In the genomic region with DNA sequence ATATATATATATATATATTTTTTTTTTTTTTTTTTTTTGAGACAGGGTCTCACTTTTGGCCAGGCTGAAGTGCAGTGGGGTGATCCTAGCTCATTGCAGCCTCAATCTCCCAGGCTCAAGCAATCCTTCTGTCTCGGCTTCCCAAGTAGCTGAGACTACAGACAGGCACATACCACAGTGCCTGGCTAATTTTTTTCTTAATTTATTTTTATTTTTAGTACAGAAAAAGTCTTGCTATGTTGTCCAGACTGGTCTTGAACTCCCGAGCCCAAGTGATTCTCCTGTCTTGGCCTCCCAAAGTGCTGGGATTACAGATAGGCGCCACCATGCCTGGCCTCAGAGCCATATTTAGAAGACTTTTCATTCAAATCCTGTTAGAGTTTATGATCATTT, we compare ENCODE assay signal across 18 cellular contexts.
A peak's percentile ranks its signal among the peaks of the same experiment; 100 is the strongest.
DNase-seq lines count a peak whose midpoint lies in the region; ATAC-seq, FAIRE-seq and TF ChIP-seq lines count a peak whose summit lies in the region.
"Had no signal": no experiment of that assay in that cellular context is flagged by ENCODE, and none has a peak within 500 bp of the region (broad histone marks: within the 10 kb centered on the region; RNA-seq: fewer than 3 reads in every experiment).

No MANE protein-coding gene starts in this region.

- H3K4me2 ChIP-seq in K562 (ENCODE audit: insufficient read depth, low read length): peak overlapping the region; percentile 36

- H3K9me1 ChIP-seq in K562 (ENCODE audit: control insufficient read depth, insufficient read depth, low read length): peaks cover 2% of the 10 kb centered on the region

- H3K4me1 Mint-ChIP-seq in CD14-positive monocyte: peaks cover 24% of the 10 kb centered on the region

- H3K27ac Mint-ChIP-seq in CD14-positive monocyte: peak overlapping the region; percentile 66 to 82 (median 75)
- H3K27ac Mint-ChIP-seq: activated T-helper 17 cell treated with anti-CD3 and anti-CD28 coated beads, Interleukin-2, amount 50 U/mL, for 72 hours; natural killer cell treated with Interleukin-12 subunit alpha and Interleukin-12 subunit beta and Interleukin-15 and Interleukin-18, amount 100 ng/mL, for 72 hours; stimulated activated naive CD8-positive, alpha-beta T cell treated with anti-CD3 and anti-CD28 coated beads, Interleukin-15, Interleukin-2, amounts not matched to agents 100 ng/mL and 50 ng/mL, for 24 hours had no signal

- H3K27me3 Mint-ChIP-seq in CD14-positive monocyte (ENCODE audit: low read depth in 3 of 3): peaks cover 0 to 4% (median 2%) of the 10 kb centered on the region in 3 donors
- H3K27me3 Mint-ChIP-seq: activated T-helper 17 cell treated with anti-CD3 and anti-CD28 coated beads, Interleukin-2, amount 50 U/mL, for 72 hours; natural killer cell treated with Interleukin-12 subunit alpha and Interleukin-12 subunit beta and Interleukin-15 and Interleukin-18, amount 100 ng/mL, for 72 hours; stimulated activated naive CD8-positive, alpha-beta T cell treated with anti-CD3 and anti-CD28 coated beads, Interleukin-15, Interleukin-2, amounts not matched to agents 100 ng/mL and 50 ng/mL, for 24 hours had no signal

- H3K4me1 ChIP-seq in K562 (replicated peaks in 1 of 2; ENCODE audit: control insufficient read depth in 2 of 2, insufficient read depth in 2 of 2, low read length in 2 of 2) (peaks cover 0 to 23% of the 10 kb centered on the region in 2 experiments; a peak in 3 of 5 replicates), foreskin keratinocyte (peaks cover 18% of the 10 kb centered on the region), psoas muscle (peaks cover 5% of the 10 kb centered on the region), small intestine (ENCODE audit: control insufficient read depth in 2 of 2, insufficient read depth in 1 of 2, low read depth in 1 of 2, low read length in 1 of 2) (peaks cover 0 to 3% of the 10 kb centered on the region in 2 donors)

- intact Hi-C loops in CD14-positive monocyte (cut with micrococcal nuclease): no loop called here
- intact Hi-C loops in K562 (cut with micrococcal nuclease): no loop called here
- intact Hi-C loops in psoas muscle (cut with DNase I): no loop called here

- H3K4me3 Mint-ChIP-seq in CD14-positive monocyte: peak overlapping the region in 1 of 2 donors; percentile 36
- H3K4me3 Mint-ChIP-seq: activated T-helper 17 cell treated with anti-CD3 and anti-CD28 coated beads, Interleukin-2, amount 50 U/mL, for 72 hours; natural killer cell treated with Interleukin-12 subunit alpha and Interleukin-12 subunit beta and Interleukin-15 and Interleukin-18, amount 100 ng/mL, for 72 hours; stimulated activated naive CD8-positive, alpha-beta T cell treated with anti-CD3 and anti-CD28 coated beads, Interleukin-15, Interleukin-2, amounts not matched to agents 100 ng/mL and 50 ng/mL, for 24 hours had no signal

- no peaks in the 10 kb centered on the region for H4K20me1 ChIP-seq in K562 (replicated peaks; ENCODE audit: control insufficient read depth, insufficient read depth, low read length)

- peak overlapping the region; percentile 67 for H3K27ac ChIP-seq in K562 (ENCODE audit: extremely low read depth, low read depth, low read length)
- peak overlapping the region; percentile 26 for H3K27ac ChIP-seq in foreskin keratinocyte
- H3K27ac ChIP-seq in psoas muscle: peak overlapping the region; percentile 41
- no peak overlapping the region for H3K27ac ChIP-seq in small intestine (ENCODE audit: low read depth in 1 of 2, low read length in 1 of 2)

- no peak for TF ChIP-seq POLR2A in K562 (conservative IDR thresholded peaks at IDR 0.05)

- H3K36me3 Mint-ChIP-seq in CD14-positive monocyte: no peaks in the 10 kb centered on the region

- ATAC-seq in K562 (no peak; the same call in 2 of the 3 replicates), foreskin keratinocyte (no peak), psoas muscle (no peak)
- ATAC-seq: activated CD4-positive, CD25-positive, alpha-beta regulatory T cell treated with anti-CD3 and anti-CD28 coated beads, Interleukin-2, amount 50 U/mL, for 24 hours; activated T-helper 17 cell treated with anti-CD3 and anti-CD28 coated beads, Interleukin-2, amount 50 U/mL, for 72 hours had no signal

- H3K36me3 ChIP-seq in K562 (ENCODE audit: control insufficient read depth, insufficient read depth, low read length) (no peaks in the 10 kb centered on the region; the same call in 2 of the 3 replicates), psoas muscle (ENCODE audit: insufficient read depth in 1 of 2, low read depth in 1 of 2) (no peaks in the 10 kb centered on the region), small intestine (ENCODE audit: control insufficient read depth in 2 of 2, insufficient read depth in 2 of 2, low read length in 2 of 2) (no peaks in the 10 kb centered on the region)

- H3K4me3 ChIP-seq in K562 (no peak overlapping the region), psoas muscle (no peak overlapping the region), small intestine (ENCODE audit: low read depth in 1 of 2, low read length in 2 of 2) (no peak overlapping the region)
- H3K4me3 ChIP-seq: lung had no signal

- peak overlapping the region in 1 of 2 experiments; percentile 40; a peak in 1 of 4 replicates for H3K9ac ChIP-seq in K562 (ENCODE audit: insufficient read depth in 1 of 2, low read depth in 2 of 2, low read length in 2 of 2)

- FAIRE-seq in K562 (lab: Jason Lieb, UNC) (no peak), small intestine (lab: Jason Lieb, UNC) (no peak)
- FAIRE-seq: endothelial cell of umbilical vein had no signal

- DNase-seq in CD14-positive monocyte (ENCODE audit: low spot score) (no peak), K562 (ENCODE audit: extremely low read depth in 1 of 4, low spot score in 3 of 4) (no peak), foreskin keratinocyte (no peak), psoas muscle (no peak), HUDEP-2 (lab: John Stamatoyannopoulos, UW; ENCODE audit: unreplicated experiment in 76 of 76) (no peak), small intestine (no peak), NCI-H128 (lab: John Stamatoyannopoulos, UW; ENCODE audit: unreplicated experiment) (no peak)
- DNase-seq in activated CD4-positive, alpha-beta T cell treated with anti-CD3 and anti-CD28 coated beads, Interleukin-2, amount 50 U/mL, for 48 hours: no peak
- DNase-seq: COR-L47, NCI-H1930, NCI-H510A, SHP77 treated with DMSO at 0.1 percent for 48 hours had no signal

- TF ChIP-seq EP300 in K562 (IDR thresholded peaks at IDR 0.05; ENCODE audit: low read length): no peak

- peak overlapping the region; percentile 94 for H2AFZ ChIP-seq in K562 (ENCODE audit: low read depth, low read length)

- no TSS peak for BruUV-seq in K562 (replicated peaks; lab: Mats Ljungman, UMichigan)

- WGBS in K562 (ENCODE audit: insufficient coverage, low coverage, missing lambda C conversion rate): 63% methylated on average over 3 of the region's 3 CpGs
- WGBS in psoas muscle, 3 donors: 85 to 94% (median 89%) methylated on average over 3 of the region's 3 CpGs
- 83 to 96% (median 84%) methylated on average over 3 of the region's 3 CpGs for WGBS in small intestine, 3 donors

- no peak for TF ChIP-seq CTCF in CD14-positive monocyte (IDR thresholded peaks at IDR 0.05)
- TF ChIP-seq CTCF in K562 (IDR thresholded peaks at IDR 0.05 in 2 of 3, conservative IDR thresholded peaks at IDR 0.05 in 1 of 3; ENCODE audit: insufficient read depth in 2 of 3, low read depth in 1 of 3, low read length in 3 of 3): no peak
- TF ChIP-seq CTCF in foreskin keratinocyte (conservative IDR thresholded peaks at IDR 0.05): no peak
- TF ChIP-seq CTCF in psoas muscle (IDR thresholded peaks at IDR 0.05): no peak

- H3K9me3 ChIP-seq in K562 (replicated peaks; ENCODE audit: control insufficient read depth, insufficient read depth, low read depth, low read length) (peaks cover 4% of the 10 kb centered on the region), psoas muscle (no peaks in the 10 kb centered on the region), small intestine (ENCODE audit: control insufficient read depth, low read depth) (no peaks in the 10 kb centered on the region)

- in situ Hi-C loops in K562 (cut with MboI): no loop called here

- POLR2A ChIA-PET in K562 (lab: Yijun Ruan, JAX): interaction anchor here (0.7 kb wide), 1 partner anchor 12 kb away, joined by 3 read pairs; no protein-coding TSS in a partner anchor

- TF ChIP-seq RAD21 in K562 (CRISPR knock-in tag; conservative IDR thresholded peaks at IDR 0.05 in 1 of 2, IDR thresholded peaks at IDR 0.05 in 1 of 2): no peak

- H3K27me3 ChIP-seq in K562 (ENCODE audit: control insufficient read depth in 2 of 2, insufficient read depth in 2 of 2, low read length in 2 of 2): no peaks in the 10 kb centered on the region
- no peaks in the 10 kb centered on the region for H3K27me3 ChIP-seq in foreskin keratinocyte
- H3K27me3 ChIP-seq in psoas muscle (ENCODE audit: insufficient read depth in 3 of 3, low read length in 2 of 3): no peaks in the 10 kb centered on the region
- no peaks in the 10 kb centered on the region for H3K27me3 ChIP-seq in small intestine (ENCODE audit: control insufficient read depth in 2 of 2, insufficient read depth in 2 of 2, low read length in 2 of 2)

- CTCF ChIA-PET in K562 (lab: Yijun Ruan, JAX; ENCODE audit: low intra/inter-chr PET ratio): no interaction called here

- H3K9me3 Mint-ChIP-seq in CD14-positive monocyte: peaks cover 2 to 14% (median 4%) of the 10 kb centered on the region in 7 donors
- H3K9me3 Mint-ChIP-seq: natural killer cell treated with Interleukin-12 subunit alpha and Interleukin-12 subunit beta and Interleukin-15 and Interleukin-18, amount 100 ng/mL, for 72 hours had no signal

- H3K79me2 ChIP-seq in K562 (ENCODE audit: control insufficient read depth, insufficient read depth, low read length): no peaks in the 10 kb centered on the region

TF ChIP-seq in K562, 482 proteins besides CTCF, POLR2A, EP300 and RAD21:
- TF ChIP-seq GATA2 (CRISPR knock-in tag; IDR thresholded peaks at IDR 0.05): no peak
- no peak for TF ChIP-seq PHF21A (IDR thresholded peaks at IDR 0.05; ENCODE audit: borderline replicate concordance, low read depth)
- no peak for TF ChIP-seq ZNF324 (CRISPR knock-in tag; IDR thresholded peaks at IDR 0.05)

Comparison
In these comparisons a context has a peak if more than half of its experiments do, and no peak if none do; other contexts are left out.
1. H3K27ac ChIP-seq: peak in K562 (single experiment), foreskin keratinocyte (single experiment) and psoas muscle (single experiment); none in small intestine (0 of 2).